Comparison of ENCODE assay signal across 1 cellular context in the genomic region with DNA sequence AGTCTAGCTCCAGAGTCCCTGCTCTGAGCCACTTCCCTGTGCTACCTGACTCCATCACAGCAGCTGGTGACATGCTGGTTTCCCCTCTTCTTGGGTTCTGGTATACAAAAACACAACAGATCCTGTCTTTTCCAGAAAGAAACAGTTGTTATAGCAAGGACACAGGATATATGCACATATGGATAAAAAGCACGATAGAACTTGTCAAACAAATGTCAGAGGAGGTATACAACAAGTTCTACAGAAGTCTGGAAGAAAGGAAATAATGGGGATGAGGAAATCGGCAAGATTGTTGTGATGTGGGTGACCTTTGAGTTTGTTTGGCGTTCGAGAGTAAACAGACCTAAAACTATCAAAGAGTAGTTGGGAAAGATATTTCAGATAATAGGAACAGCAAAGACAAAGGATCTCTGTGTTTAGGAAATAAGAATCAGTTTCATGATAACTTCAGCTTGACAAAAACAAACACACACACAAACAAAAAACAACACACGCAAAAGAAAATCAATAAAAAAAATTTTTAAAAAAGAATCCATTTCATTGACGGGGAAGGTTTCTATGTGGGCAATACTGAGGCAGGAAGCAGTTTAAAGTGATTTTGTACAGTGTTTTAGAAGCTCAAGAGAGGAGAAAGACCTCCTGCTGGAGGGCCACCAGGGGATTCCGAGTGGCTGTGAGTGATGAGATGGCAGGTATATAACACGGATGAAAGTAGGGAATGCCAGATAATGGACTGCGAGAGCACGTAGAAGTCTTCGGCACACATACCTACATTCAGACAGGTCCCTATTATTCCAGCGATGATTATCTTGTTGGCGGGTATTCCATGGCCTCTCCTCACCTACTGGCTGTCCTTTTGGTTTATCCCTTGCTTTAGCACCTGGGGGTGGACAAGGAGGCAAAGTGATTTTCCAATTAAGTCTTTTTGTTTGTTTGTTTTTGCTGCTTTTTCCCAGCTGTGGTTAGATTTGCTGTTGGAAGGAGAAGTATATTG.
TF ChIP-seq lines count a peak whose summit lies in the region.

No MANE protein-coding gene starts in this region.

TF ChIP-seq in HepG2, 621 proteins besides CTCF, POLR2A, EP300 and RAD21 (continued from another document and continues in another):
- TF ChIP-seq, protein P1, sequence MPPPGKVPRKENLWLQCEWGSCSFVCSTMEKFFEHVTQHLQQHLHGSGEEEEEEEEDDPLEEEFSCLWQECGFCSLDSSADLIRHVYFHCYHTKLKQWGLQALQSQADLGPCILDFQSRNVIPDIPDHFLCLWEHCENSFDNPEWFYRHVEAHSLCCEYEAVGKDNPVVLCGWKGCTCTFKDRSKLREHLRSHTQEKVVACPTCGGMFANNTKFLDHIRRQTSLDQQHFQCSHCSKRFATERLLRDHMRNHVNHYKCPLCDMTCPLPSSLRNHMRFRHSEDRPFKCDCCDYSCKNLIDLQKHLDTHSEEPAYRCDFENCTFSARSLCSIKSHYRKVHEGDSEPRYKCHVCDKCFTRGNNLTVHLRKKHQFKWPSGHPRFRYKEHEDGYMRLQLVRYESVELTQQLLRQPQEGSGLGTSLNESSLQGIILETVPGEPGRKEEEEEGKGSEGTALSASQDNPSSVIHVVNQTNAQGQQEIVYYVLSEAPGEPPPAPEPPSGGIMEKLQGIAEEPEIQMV (CRISPR knock-in tag; IDR thresholded peaks at IDR 0.05; ENCODE audit: low read depth), result no peak
- TF ChIP-seq NFRKB (IDR thresholded peaks at IDR 0.05) (no peak), MAFK (conservative IDR thresholded peaks at IDR 0.05 in 1 of 2, IDR thresholded peaks at IDR 0.05 in 1 of 2; ENCODE audit: low read length in 2 of 2) (no peak), HNF4G (IDR thresholded peaks at IDR 0.05; ENCODE audit: borderline replicate concordance, low read depth, low read length) (peak; percentile 91), HNF4G (CRISPR knock-in tag; IDR thresholded peaks at IDR 0.05; ENCODE audit: borderline replicate concordance, low read depth) (no peak), NONO (IDR thresholded peaks at IDR 0.05) (no peak), NONO (CRISPR knock-in tag; conservative IDR thresholded peaks at IDR 0.05) (peak; percentile 35; the same call in 1 of the 2 replicates), ZNF446 (CRISPR knock-in tag; IDR thresholded peaks at IDR 0.05) (no peak), ZNF598 (CRISPR knock-in tag; IDR thresholded peaks at IDR 0.05; ENCODE audit: borderline replicate concordance) (no peak), NPAS2 (CRISPR knock-in tag; IDR thresholded peaks at IDR 0.05; ENCODE audit: borderline replicate concordance) (no peak), PITX1 (CRISPR knock-in tag; IDR thresholded peaks at IDR 0.05) (peak; percentile 93), CREB1 (IDR thresholded peaks at IDR 0.05) (no peak), CREB1 (CRISPR knock-in tag; IDR thresholded peaks at IDR 0.05) (peak; percentile 61; the same call in 1 of the 2 replicates), ZNF230 (CRISPR knock-in tag; IDR thresholded peaks at IDR 0.05) (no peak), POLR2AphosphoS2 (IDR thresholded peaks at IDR 0.05; ENCODE audit: low read depth, low read length) (no peak), ZNF292 (CRISPR knock-in tag; IDR thresholded peaks at IDR 0.05; ENCODE audit: borderline replicate concordance, low read depth) (peak; percentile 62; the same call in 1 of the 2 replicates), JUN (CRISPR knock-in tag; IDR thresholded peaks at IDR 0.05) (peak; percentile 52; the same call in 1 of the 2 replicates), ZNF350 (CRISPR knock-in tag; IDR thresholded peaks at IDR 0.05; ENCODE audit: borderline replicate concordance, low read depth) (0 out of 2 replicates have a peak, but pooled peaks have one; percentile 25), ZNF180 (CRISPR knock-in tag; IDR thresholded peaks at IDR 0.05; ENCODE audit: borderline replicate concordance, low read depth) (no peak), U2AF1 (optimal IDR thresholded peaks at IDR 0.05; ENCODE audit: low read depth, low read length) (peak; percentile 37), REL (CRISPR knock-in tag; conservative IDR thresholded peaks at IDR 0.05) (no peak), PPARG (CRISPR knock-in tag; conservative IDR thresholded peaks at IDR 0.05) (peak; percentile 84), SNRNP70 (IDR thresholded peaks at IDR 0.05; ENCODE audit: low read depth, low read length) (no peak), IRX3 (CRISPR knock-in tag; IDR thresholded peaks at IDR 0.05; ENCODE audit: borderline replicate concordance, low read depth) (no peak), ZBTB21 (CRISPR knock-in tag; IDR thresholded peaks at IDR 0.05) (no peak), ZNF772 (CRISPR knock-in tag; IDR thresholded peaks at IDR 0.05) (no peak), RBM39 (IDR thresholded peaks at IDR 0.05; ENCODE audit: low read depth, low read length, poor library complexity, severe bottlenecking) (no peak), MTF2 (CRISPR knock-in tag; IDR thresholded peaks at IDR 0.05; ENCODE audit: borderline replicate concordance) (no peak), ETV6 (CRISPR knock-in tag; conservative IDR thresholded peaks at IDR 0.05) (no peak), MYC (CRISPR knock-in tag; IDR thresholded peaks at IDR 0.05; ENCODE audit: borderline replicate concordance) (no peak; the same call in 1 of the 2 replicates), RBM22 (optimal IDR thresholded peaks at IDR 0.05; ENCODE audit: low read length) (peak; percentile 29), ZSCAN30 (CRISPR knock-in tag; IDR thresholded peaks at IDR 0.05) (0 out of 2 replicates have a peak, but pooled peaks have one; percentile 61), ELF3 (CRISPR knock-in tag; IDR thresholded peaks at IDR 0.05) (peak; percentile 99), JUND (CRISPR knock-in tag; IDR thresholded peaks at IDR 0.05) (no peak), NFATC3 (CRISPR knock-in tag; IDR thresholded peaks at IDR 0.05) (no peak), ZNF781 (CRISPR knock-in tag; IDR thresholded peaks at IDR 0.05; ENCODE audit: borderline replicate concordance, not compliant biosample characterization) (no peak), SNAI1 (CRISPR knock-in tag; IDR thresholded peaks at IDR 0.05; ENCODE audit: borderline replicate concordance) (no peak), ZNF720 (CRISPR knock-in tag; IDR thresholded peaks at IDR 0.05) (no peak), HNRNPK (IDR thresholded peaks at IDR 0.05; ENCODE audit: low read depth, low read length, poor library complexity, severe bottlenecking) (no peak)
- TF ChIP-seq, protein P2, sequence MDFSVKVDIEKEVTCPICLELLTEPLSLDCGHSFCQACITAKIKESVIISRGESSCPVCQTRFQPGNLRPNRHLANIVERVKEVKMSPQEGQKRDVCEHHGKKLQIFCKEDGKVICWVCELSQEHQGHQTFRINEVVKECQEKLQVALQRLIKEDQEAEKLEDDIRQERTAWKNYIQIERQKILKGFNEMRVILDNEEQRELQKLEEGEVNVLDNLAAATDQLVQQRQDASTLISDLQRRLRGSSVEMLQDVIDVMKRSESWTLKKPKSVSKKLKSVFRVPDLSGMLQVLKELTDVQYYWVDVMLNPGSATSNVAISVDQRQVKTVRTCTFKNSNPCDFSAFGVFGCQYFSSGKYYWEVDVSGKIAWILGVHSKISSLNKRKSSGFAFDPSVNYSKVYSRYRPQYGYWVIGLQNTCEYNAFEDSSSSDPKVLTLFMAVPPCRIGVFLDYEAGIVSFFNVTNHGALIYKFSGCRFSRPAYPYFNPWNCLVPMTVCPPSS (IDR thresholded peaks at IDR 0.05), result no peak
- TF ChIP-seq, protein P3, sequence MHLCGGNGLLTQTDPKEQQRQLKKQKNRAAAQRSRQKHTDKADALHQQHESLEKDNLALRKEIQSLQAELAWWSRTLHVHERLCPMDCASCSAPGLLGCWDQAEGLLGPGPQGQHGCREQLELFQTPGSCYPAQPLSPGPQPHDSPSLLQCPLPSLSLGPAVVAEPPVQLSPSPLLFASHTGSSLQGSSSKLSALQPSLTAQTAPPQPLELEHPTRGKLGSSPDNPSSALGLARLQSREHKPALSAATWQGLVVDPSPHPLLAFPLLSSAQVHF (CRISPR knock-in tag; IDR thresholded peaks at IDR 0.05), result no peak
- TF ChIP-seq, protein P4, sequence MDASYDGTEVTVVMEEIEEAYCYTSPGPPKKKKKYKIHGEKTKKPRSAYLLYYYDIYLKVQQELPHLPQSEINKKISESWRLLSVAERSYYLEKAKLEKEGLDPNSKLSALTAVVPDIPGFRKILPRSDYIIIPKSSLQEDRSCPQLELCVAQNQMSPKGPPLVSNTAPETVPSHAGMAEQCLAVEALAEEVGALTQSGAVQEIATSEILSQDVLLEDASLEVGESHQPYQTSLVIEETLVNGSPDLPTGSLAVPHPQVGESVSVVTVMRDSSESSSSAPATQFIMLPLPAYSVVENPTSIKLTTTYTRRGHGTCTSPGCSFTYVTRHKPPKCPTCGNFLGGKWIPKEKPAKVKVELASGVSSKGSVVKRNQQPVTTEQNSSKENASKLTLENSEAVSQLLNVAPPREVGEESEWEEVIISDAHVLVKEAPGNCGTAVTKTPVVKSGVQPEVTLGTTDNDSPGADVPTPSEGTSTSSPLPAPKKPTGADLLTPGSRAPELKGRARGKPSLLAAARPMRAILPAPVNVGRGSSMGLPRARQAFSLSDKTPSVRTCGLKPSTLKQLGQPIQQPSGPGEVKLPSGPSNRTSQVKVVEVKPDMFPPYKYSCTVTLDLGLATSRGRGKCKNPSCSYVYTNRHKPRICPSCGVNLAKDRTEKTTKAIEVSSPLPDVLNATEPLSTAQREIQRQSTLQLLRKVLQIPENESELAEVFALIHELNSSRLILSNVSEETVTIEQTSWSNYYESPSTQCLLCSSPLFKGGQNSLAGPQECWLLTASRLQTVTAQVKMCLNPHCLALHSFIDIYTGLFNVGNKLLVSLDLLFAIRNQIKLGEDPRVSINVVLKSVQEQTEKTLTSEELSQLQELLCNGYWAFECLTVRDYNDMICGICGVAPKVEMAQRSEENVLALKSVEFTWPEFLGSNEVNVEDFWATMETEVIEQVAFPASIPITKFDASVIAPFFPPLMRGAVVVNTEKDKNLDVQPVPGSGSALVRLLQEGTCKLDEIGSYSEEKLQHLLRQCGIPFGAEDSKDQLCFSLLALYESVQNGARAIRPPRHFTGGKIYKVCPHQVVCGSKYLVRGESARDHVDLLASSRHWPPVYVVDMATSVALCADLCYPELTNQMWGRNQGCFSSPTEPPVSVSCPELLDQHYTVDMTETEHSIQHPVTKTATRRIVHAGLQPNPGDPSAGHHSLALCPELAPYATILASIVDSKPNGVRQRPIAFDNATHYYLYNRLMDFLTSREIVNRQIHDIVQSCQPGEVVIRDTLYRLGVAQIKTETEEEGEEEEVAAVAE (CRISPR knock-in tag; IDR thresholded peaks at IDR 0.05; ENCODE audit: borderline replicate concordance), result peak; percentile 62; the same call in 1 of the 2 replicates
- TF ChIP-seq, protein P5, sequence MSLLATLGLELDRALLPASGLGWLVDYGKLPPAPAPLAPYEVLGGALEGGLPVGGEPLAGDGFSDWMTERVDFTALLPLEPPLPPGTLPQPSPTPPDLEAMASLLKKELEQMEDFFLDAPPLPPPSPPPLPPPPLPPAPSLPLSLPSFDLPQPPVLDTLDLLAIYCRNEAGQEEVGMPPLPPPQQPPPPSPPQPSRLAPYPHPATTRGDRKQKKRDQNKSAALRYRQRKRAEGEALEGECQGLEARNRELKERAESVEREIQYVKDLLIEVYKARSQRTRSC (CRISPR knock-in tag; IDR thresholded peaks at IDR 0.05; ENCODE audit: low read depth), result no peak
- TF ChIP-seq, protein P6, sequence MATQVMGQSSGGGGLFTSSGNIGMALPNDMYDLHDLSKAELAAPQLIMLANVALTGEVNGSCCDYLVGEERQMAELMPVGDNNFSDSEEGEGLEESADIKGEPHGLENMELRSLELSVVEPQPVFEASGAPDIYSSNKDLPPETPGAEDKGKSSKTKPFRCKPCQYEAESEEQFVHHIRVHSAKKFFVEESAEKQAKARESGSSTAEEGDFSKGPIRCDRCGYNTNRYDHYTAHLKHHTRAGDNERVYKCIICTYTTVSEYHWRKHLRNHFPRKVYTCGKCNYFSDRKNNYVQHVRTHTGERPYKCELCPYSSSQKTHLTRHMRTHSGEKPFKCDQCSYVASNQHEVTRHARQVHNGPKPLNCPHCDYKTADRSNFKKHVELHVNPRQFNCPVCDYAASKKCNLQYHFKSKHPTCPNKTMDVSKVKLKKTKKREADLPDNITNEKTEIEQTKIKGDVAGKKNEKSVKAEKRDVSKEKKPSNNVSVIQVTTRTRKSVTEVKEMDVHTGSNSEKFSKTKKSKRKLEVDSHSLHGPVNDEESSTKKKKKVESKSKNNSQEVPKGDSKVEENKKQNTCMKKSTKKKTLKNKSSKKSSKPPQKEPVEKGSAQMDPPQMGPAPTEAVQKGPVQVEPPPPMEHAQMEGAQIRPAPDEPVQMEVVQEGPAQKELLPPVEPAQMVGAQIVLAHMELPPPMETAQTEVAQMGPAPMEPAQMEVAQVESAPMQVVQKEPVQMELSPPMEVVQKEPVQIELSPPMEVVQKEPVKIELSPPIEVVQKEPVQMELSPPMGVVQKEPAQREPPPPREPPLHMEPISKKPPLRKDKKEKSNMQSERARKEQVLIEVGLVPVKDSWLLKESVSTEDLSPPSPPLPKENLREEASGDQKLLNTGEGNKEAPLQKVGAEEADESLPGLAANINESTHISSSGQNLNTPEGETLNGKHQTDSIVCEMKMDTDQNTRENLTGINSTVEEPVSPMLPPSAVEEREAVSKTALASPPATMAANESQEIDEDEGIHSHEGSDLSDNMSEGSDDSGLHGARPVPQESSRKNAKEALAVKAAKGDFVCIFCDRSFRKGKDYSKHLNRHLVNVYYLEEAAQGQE (IDR thresholded peaks at IDR 0.05; ENCODE audit: borderline replicate concordance in 1 of 2, low read depth in 1 of 2, low read length in 2 of 2), result peak in 1 of 2 experiments; percentile 35; a peak in 1 of 4 replicates
- TF ChIP-seq, protein P7, sequence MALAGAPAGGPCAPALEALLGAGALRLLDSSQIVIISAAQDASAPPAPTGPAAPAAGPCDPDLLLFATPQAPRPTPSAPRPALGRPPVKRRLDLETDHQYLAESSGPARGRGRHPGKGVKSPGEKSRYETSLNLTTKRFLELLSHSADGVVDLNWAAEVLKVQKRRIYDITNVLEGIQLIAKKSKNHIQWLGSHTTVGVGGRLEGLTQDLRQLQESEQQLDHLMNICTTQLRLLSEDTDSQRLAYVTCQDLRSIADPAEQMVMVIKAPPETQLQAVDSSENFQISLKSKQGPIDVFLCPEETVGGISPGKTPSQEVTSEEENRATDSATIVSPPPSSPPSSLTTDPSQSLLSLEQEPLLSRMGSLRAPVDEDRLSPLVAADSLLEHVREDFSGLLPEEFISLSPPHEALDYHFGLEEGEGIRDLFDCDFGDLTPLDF (CRISPR knock-in tag; IDR thresholded peaks at IDR 0.05), result no peak
- TF ChIP-seq, protein P8, sequence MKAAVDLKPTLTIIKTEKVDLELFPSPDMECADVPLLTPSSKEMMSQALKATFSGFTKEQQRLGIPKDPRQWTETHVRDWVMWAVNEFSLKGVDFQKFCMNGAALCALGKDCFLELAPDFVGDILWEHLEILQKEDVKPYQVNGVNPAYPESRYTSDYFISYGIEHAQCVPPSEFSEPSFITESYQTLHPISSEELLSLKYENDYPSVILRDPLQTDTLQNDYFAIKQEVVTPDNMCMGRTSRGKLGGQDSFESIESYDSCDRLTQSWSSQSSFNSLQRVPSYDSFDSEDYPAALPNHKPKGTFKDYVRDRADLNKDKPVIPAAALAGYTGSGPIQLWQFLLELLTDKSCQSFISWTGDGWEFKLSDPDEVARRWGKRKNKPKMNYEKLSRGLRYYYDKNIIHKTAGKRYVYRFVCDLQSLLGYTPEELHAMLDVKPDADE (CRISPR knock-in tag; IDR thresholded peaks at IDR 0.05), result no peak
